ENCODE assay signal across 8 cellular contexts in genomic region chr19:14585187-14585586, GRCh38. TPM values are rescaled to one million over a fixed set of nuclear protein-coding genes. Genes with fewer than 3 reads are reported as not detected.
A peak's percentile ranks its signal among the peaks of the same experiment; 100 is the strongest.
DNase-seq lines count a peak whose midpoint lies in the region; ATAC-seq, FAIRE-seq and TF ChIP-seq lines count a peak whose summit lies in the region.
"Not testable (repeated sequence)": the region's sequence is repeated elsewhere in the genome, so short reads cannot be mapped to it uniquely, and the experiment has no call there.

No MANE protein-coding gene starts in this region.

- not testable (repeated sequence) for H3K36me3 ChIP-seq in RWPE2 (ENCODE audit: low read depth)

- H3K9me3 ChIP-seq in RWPE2 (ENCODE audit: severe bottlenecking) = not testable (repeated sequence)

- H3K27ac Mint-ChIP-seq in stimulated activated memory B cell treated with anti-CD40 and anti-IgM and Interleukin-4, amounts not matched to agents 10 μg/mL and 1 μg/mL and 100 μg/mL, for 72 hours = peak overlapping the region; percentile 97

- H3K4me1 ChIP-seq in RWPE2 (ENCODE audit: insufficient read depth, poor library complexity, severe bottlenecking) = not testable (repeated sequence)

- FAIRE-seq in GM12891 (lab: Jason Lieb, UNC) = peak; percentile 98

- not testable (repeated sequence) for H3K27ac ChIP-seq in RWPE2 (ENCODE audit: poor library complexity, severe bottlenecking)

- not testable (repeated sequence) for H3K27me3 ChIP-seq in RWPE2 (ENCODE audit: insufficient read depth, poor library complexity, severe bottlenecking)

- peaks cover 80% of the 10 kb centered on the region for H3K4me1 Mint-ChIP-seq in stimulated activated memory B cell treated with anti-CD40 and anti-IgM and Interleukin-4, amounts not matched to agents 10 μg/mL and 1 μg/mL and 100 μg/mL, for 72 hours

- H3K36me3 Mint-ChIP-seq in stimulated activated memory B cell treated with anti-CD40 and anti-IgM and Interleukin-4, amounts not matched to agents 10 μg/mL and 1 μg/mL and 100 μg/mL, for 72 hours = peaks cover 50% of the 10 kb centered on the region

- not testable (repeated sequence) for TF ChIP-seq CTCF in RWPE2 (IDR thresholded peaks at IDR 0.05; ENCODE audit: poor library complexity, severe bottlenecking)

- peak overlapping the region; percentile 100 for H3K4me3 Mint-ChIP-seq in stimulated activated memory B cell treated with anti-CD40 and anti-IgM and Interleukin-4, amounts not matched to agents 10 μg/mL and 1 μg/mL and 100 μg/mL, for 72 hours

- DNase-seq in GM12891 (ENCODE audit: insufficient read length, low spot score); RWPE2 (ENCODE audit: low spot score): not testable (repeated sequence)
- DNase-seq in activated effector memory CD4-positive, alpha-beta T cell treated with anti-CD3 and anti-CD28 coated beads, Interleukin-2, amount 50 U/mL, for 16 hours = peak; percentile 77
- DNase-seq in foreskin melanocyte = peak; percentile 55

- not testable (repeated sequence) for TF ChIP-seq POLR2A in GM12891 (IDR thresholded peaks at IDR 0.05; ENCODE audit: low read depth, low read length)

- not testable (repeated sequence) for H3K4me3 ChIP-seq in RWPE2 (ENCODE audit: severe bottlenecking)

- H3K27me3 Mint-ChIP-seq in stimulated activated memory B cell treated with anti-CD40 and anti-IgM and Interleukin-4, amounts not matched to agents 10 μg/mL and 1 μg/mL and 100 μg/mL, for 72 hours = not testable (repeated sequence)

- ATAC-seq in GM21360 (IDR thresholded peaks at IDR 0.05; ENCODE audit: unreplicated experiment) (peak; percentile 66), HG02840 (IDR thresholded peaks at IDR 0.05; ENCODE audit: low FRiP score, unreplicated experiment) (peak; percentile 50), HG03469 (IDR thresholded peaks at IDR 0.05; ENCODE audit: unreplicated experiment) (peak; percentile 43), RWPE2 (ENCODE audit: low read depth) (peak; percentile 89)
- peak; percentile 89 for ATAC-seq in stimulated activated memory B cell treated with anti-CD40 and anti-IgM and Interleukin-4, amounts not matched to agents 10 μg/mL and 1 μg/mL and 100 μg/mL, for 72 hours

- H3K9me3 Mint-ChIP-seq in stimulated activated memory B cell treated with anti-CD40 and anti-IgM and Interleukin-4, amounts not matched to agents 10 μg/mL and 1 μg/mL and 100 μg/mL, for 72 hours = not testable (repeated sequence)

RNA-seq across cellular contexts. Expression of gene CLEC17A, which starts 2.3 kb away (rescaled TPM):
- polyA plus RNA-seq in GM12891 (2012; ENCODE audit: low read depth, missing spikeins) = 60.4 TPM

RNA-seq across cellular contexts. Expression of gene NDUFB7, which starts 13.3 kb away (rescaled TPM):
- polyA plus RNA-seq in GM12891 (2012; ENCODE audit: low read depth, missing spikeins) = 194 TPM

RNA-seq across cellular contexts. Expression of gene TECR, which starts 55.8 kb away (rescaled TPM):
- polyA plus RNA-seq in GM12891 (2012; ENCODE audit: low read depth, missing spikeins) = 50.2 TPM
